ENCODE assay signal across 11 cellular contexts in the genomic region with DNA sequence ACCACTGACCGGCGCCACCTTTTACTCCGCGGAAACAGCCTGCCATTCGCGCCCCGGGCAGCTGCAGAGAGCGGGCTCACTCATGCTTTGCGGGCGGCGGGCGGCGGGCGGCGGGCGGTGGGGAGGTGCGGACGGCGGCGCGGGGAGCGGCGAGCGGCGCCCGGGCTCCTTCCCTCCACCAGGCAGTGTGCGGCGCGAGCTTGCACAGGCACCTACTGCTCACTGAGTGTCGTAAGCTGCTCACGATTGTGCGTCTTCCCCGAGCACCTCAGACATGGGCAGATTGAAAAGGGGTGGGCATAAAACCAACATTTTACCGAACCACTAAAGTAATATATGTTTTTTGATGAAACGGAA. TPM values are rescaled to one million over a fixed set of nuclear protein-coding genes. Genes with fewer than 3 reads are reported as not detected.
DNase-seq lines count a peak whose midpoint lies in the region; ATAC-seq and FAIRE-seq lines count a peak whose summit lies in the region.
"Had no signal": no experiment of that assay in that cellular context is flagged by ENCODE, and none has a peak within 500 bp of the region (broad histone marks: within the 10 kb centered on the region; RNA-seq: fewer than 3 reads in every experiment).

A gene with protein sequence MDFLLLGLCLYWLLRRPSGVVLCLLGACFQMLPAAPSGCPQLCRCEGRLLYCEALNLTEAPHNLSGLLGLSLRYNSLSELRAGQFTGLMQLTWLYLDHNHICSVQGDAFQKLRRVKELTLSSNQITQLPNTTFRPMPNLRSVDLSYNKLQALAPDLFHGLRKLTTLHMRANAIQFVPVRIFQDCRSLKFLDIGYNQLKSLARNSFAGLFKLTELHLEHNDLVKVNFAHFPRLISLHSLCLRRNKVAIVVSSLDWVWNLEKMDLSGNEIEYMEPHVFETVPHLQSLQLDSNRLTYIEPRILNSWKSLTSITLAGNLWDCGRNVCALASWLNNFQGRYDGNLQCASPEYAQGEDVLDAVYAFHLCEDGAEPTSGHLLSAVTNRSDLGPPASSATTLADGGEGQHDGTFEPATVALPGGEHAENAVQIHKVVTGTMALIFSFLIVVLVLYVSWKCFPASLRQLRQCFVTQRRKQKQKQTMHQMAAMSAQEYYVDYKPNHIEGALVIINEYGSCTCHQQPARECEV (minus strand): TSS at position 231 of the 357 bp plus-strand sequence. CDS start 933 bp downstream, outside the sequence.

- DNase-seq in Right ventricle myocardium superior (no peak), Right ventricle myocardium inferior (ENCODE audit: missing footprints) (no peak), mesendoderm (peak; percentile 21), urothelium cell line (ENCODE audit: low spot score) (peak; percentile 48), GM19240 (ENCODE audit: insufficient read length, low spot score) (no peak), OCI-M1 (lab: John Stamatoyannopoulos, UW) (no peak)
- DNase-seq in activated CD4-positive, alpha-beta T cell treated with anti-CD3 and anti-CD28 coated beads, Interleukin-2, amount 10 ng/mL, durations not matched to agents 24 days and 14 days, result no peak
- DNase-seq: NCI-H510A treated with DMSO at 0.1 percent for 48 hours had no signal

- no peak within 1 kb of the TSS for H3K18ac ChIP-seq in mesendoderm (ENCODE audit: low read length)

- H3K56ac ChIP-seq in mesendoderm (ENCODE audit: low read length), result peak within 1 kb of the TSS; percentile 88

- H4K5ac ChIP-seq in mesendoderm (ENCODE audit: low read length), result no peak within 1 kb of the TSS

- H3K4me3 ChIP-seq in ectodermal cell (ENCODE audit: insufficient read depth, low read depth, low read length) (peak within 1 kb of the TSS; percentile 46), mesendoderm (ENCODE audit: low read length) (peak within 1 kb of the TSS; percentile 49)

- peaks cover 33% of the 10 kb centered on the region for H3K27me3 Mint-ChIP-seq in activated CD4-positive, alpha-beta T cell treated with anti-CD3 and anti-CD28 coated beads, Interleukin-2, amount 10 ng/mL, durations not matched to agents 24 days and 14 days

- H3K27ac Mint-ChIP-seq in activated CD4-positive, alpha-beta T cell treated with anti-CD3 and anti-CD28 coated beads, Interleukin-2, amount 10 ng/mL, durations not matched to agents 24 days and 14 days, result no peak within 1 kb of the TSS

- H3K79me2 ChIP-seq in mesendoderm (ENCODE audit: control insufficient read depth, insufficient read depth, low read length), result no peaks in the 10 kb centered on the region

- H3K4me1 ChIP-seq in ectodermal cell (ENCODE audit: control insufficient read depth, insufficient read depth, low read length) (peaks cover 15% of the 10 kb centered on the region), mesendoderm (ENCODE audit: control insufficient read depth, low read depth, low read length) (peaks cover 20% of the 10 kb centered on the region)
- H3K4me1 ChIP-seq: pancreas had no signal

- intact Hi-C loops in Right ventricle myocardium superior (cut with DNase I), result no loop called here
- intact Hi-C loops in Right ventricle myocardium inferior (cut with DNase I), result no loop called here
- intact Hi-C loops in activated CD4-positive, alpha-beta T cell treated with anti-CD3 and anti-CD28 coated beads, Interleukin-2, amount 10 ng/mL, durations not matched to agents 24 days and 14 days (cut with micrococcal nuclease), result no loop called here

- H3K27ac ChIP-seq in ectodermal cell (ENCODE audit: insufficient read depth, low read depth, low read length, poor library complexity, severe bottlenecking), result no peak within 1 kb of the TSS
- H3K27ac ChIP-seq in mesendoderm (ENCODE audit: low read depth, low read length), result no peak within 1 kb of the TSS
- H3K27ac ChIP-seq: pancreas had no signal

- H2BK5ac ChIP-seq in mesendoderm (ENCODE audit: low read length), result no peak within 1 kb of the TSS

- no peak within 1 kb of the TSS for H3K4me3 Mint-ChIP-seq in activated CD4-positive, alpha-beta T cell treated with anti-CD3 and anti-CD28 coated beads, Interleukin-2, amount 10 ng/mL, durations not matched to agents 24 days and 14 days

- WGBS in ectodermal cell, 2 experiments, result 0 to 1% methylated on average over 33 of the region's 35 CpGs
- WGBS in mesendoderm (ENCODE audit: extremely low coverage, insufficient coverage, low lambda C conversion rate), result no CpG with 5 or more reads among the region's 35 CpGs

- no peak within 1 kb of the TSS for H2BK120ac ChIP-seq in mesendoderm (ENCODE audit: low read depth, low read length)

- H4K8ac ChIP-seq in mesendoderm (ENCODE audit: low read depth, low read length), result no peak within 1 kb of the TSS

- peak within 1 kb of the TSS; percentile 54 for H3K9ac ChIP-seq in mesendoderm (ENCODE audit: low read length)

- ATAC-seq in Right ventricle myocardium superior (ENCODE audit: poor library complexity) (peak; percentile 78), Right ventricle myocardium inferior (no peak)

- H3K36me3 Mint-ChIP-seq in activated CD4-positive, alpha-beta T cell treated with anti-CD3 and anti-CD28 coated beads, Interleukin-2, amount 10 ng/mL, durations not matched to agents 24 days and 14 days (ENCODE audit: low read depth), result peaks cover 4% of the 10 kb centered on the region

- H3K79me1 ChIP-seq in mesendoderm (ENCODE audit: low read length), result no peaks in the 10 kb centered on the region

- no peak within 1 kb of the TSS for H2BK15ac ChIP-seq in mesendoderm (replicated peaks; ENCODE audit: low read depth)

- H3K27me3 ChIP-seq in ectodermal cell (ENCODE audit: control insufficient read depth, insufficient read depth, low read length, poor library complexity, severe bottlenecking) (peaks cover 59% of the 10 kb centered on the region), mesendoderm (ENCODE audit: insufficient read depth, low read length, poor library complexity) (peaks cover 34% of the 10 kb centered on the region)

- FAIRE-seq in urothelium cell line (lab: Jason Lieb, UNC), result no peak
- FAIRE-seq: pancreas had no signal

- H3K4ac ChIP-seq in mesendoderm (ENCODE audit: low read depth, low read length), result no peak within 1 kb of the TSS

- H3K36me3 ChIP-seq in ectodermal cell (ENCODE audit: control insufficient read depth, insufficient read depth, low read length) (no peaks in the 10 kb centered on the region), mesendoderm (ENCODE audit: control insufficient read depth, insufficient read depth, low read length) (no peaks in the 10 kb centered on the region)
- H3K36me3 ChIP-seq: pancreas had no signal

- peak within 1 kb of the TSS; percentile 86 for H3K4me2 ChIP-seq in mesendoderm (ENCODE audit: low read length)

- no peaks in the 10 kb centered on the region for H3K9me3 Mint-ChIP-seq in activated CD4-positive, alpha-beta T cell treated with anti-CD3 and anti-CD28 coated beads, Interleukin-2, amount 10 ng/mL, durations not matched to agents 24 days and 14 days

- no peak within 1 kb of the TSS for H3K23ac ChIP-seq in mesendoderm (ENCODE audit: low read length)

- no peak within 1 kb of the TSS for H2AK5ac ChIP-seq in mesendoderm (ENCODE audit: low read length)

- H3K4me1 Mint-ChIP-seq in activated CD4-positive, alpha-beta T cell treated with anti-CD3 and anti-CD28 coated beads, Interleukin-2, amount 10 ng/mL, durations not matched to agents 24 days and 14 days, result no peaks in the 10 kb centered on the region

- H3K9me3 ChIP-seq in ectodermal cell (ENCODE audit: control insufficient read depth, low read length), result no peaks in the 10 kb centered on the region
- H3K9me3 ChIP-seq: pancreas had no signal

RNA-seq across cellular contexts. Expression of the gene that starts here (rescaled TPM):
- total RNA-seq in Right ventricle myocardium superior (0.30 TPM), Right ventricle myocardium inferior (0.68 TPM)
- polyA plus RNA-seq in ectodermal cell (2013, experiment 1 of 4), result 2.1 TPM
- polyA plus RNA-seq in ectodermal cell (2013, experiment 2 of 4), result 2.9 TPM
- 2.8 TPM for polyA plus RNA-seq in ectodermal cell (2013, experiment 3 of 4)
- 2.7 TPM for polyA plus RNA-seq in ectodermal cell (2013, experiment 4 of 4)
- 3.9 TPM for polyA plus RNA-seq in mesendoderm (2013, experiment 1 of 2)
- 4.4 TPM for polyA plus RNA-seq in mesendoderm (2013, experiment 2 of 2)
- not detected in 2 replicates for total RNA-seq in activated CD4-positive, alpha-beta T cell treated with anti-CD3 and anti-CD28 coated beads, Interleukin-2, amount 10 ng/mL, durations not matched to agents 24 days and 14 days
- total RNA-seq: subcutaneous adipose tissue had no signal

Comparison
In these comparisons a context has a peak if more than half of its experiments do, and no peak if none do; other contexts are left out.
1. Peak in ATAC-seq in Right ventricle myocardium superior; RNA of the gene not detected or under 1 TPM.
2. DNase-seq: peak in mesendoderm (single experiment) and urothelium cell line (single experiment); none in Right ventricle myocardium superior (single experiment), Right ventricle myocardium inferior (single experiment), GM19240 (single experiment), activated CD4-positive, alpha-beta T cell treated with anti-CD3 and anti-CD28 coated beads, Interleukin-2, amount 10 ng/mL, durations not matched to agents 24 days and 14 days (single experiment) and OCI-M1 (single experiment).